Comparison of ENCODE assay signal across 1 cellular context in the genomic region with DNA sequence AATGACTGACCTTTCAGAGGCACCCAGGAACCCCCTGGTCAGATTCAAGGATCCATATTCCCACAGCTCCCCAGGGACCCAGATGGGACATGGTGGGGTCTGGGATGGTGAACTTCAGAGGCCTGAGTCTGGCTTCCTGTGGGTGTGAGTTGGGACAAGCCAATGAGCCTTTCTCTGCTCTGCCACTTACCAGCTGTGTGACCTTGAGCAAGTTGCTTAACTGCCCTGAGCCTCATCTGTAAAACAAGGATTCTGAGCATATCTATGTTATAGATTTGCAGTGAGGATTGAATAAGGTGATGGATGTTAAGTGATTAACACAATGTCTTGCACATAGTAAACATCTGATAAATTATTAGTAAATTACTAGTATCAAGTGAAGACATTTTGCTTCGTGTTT.
TF ChIP-seq lines count a peak whose summit lies in the region.

No MANE protein-coding gene starts in this region.

TF ChIP-seq in SK-N-SH, 30 proteins besides CTCF, POLR2A, EP300 and RAD21 (continued from another document):
- TF ChIP-seq, protein P1, sequence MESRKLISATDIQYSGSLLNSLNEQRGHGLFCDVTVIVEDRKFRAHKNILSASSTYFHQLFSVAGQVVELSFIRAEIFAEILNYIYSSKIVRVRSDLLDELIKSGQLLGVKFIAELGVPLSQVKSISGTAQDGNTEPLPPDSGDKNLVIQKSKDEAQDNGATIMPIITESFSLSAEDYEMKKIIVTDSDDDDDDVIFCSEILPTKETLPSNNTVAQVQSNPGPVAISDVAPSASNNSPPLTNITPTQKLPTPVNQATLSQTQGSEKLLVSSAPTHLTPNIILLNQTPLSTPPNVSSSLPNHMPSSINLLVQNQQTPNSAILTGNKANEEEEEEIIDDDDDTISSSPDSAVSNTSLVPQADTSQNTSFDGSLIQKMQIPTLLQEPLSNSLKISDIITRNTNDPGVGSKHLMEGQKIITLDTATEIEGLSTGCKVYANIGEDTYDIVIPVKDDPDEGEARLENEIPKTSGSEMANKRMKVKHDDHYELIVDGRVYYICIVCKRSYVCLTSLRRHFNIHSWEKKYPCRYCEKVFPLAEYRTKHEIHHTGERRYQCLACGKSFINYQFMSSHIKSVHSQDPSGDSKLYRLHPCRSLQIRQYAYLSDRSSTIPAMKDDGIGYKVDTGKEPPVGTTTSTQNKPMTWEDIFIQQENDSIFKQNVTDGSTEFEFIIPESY (IDR thresholded peaks at IDR 0.05; ENCODE audit: borderline replicate concordance, low read depth): no peak
